ENCODE assay signal across 11 cellular contexts in the genomic region with DNA sequence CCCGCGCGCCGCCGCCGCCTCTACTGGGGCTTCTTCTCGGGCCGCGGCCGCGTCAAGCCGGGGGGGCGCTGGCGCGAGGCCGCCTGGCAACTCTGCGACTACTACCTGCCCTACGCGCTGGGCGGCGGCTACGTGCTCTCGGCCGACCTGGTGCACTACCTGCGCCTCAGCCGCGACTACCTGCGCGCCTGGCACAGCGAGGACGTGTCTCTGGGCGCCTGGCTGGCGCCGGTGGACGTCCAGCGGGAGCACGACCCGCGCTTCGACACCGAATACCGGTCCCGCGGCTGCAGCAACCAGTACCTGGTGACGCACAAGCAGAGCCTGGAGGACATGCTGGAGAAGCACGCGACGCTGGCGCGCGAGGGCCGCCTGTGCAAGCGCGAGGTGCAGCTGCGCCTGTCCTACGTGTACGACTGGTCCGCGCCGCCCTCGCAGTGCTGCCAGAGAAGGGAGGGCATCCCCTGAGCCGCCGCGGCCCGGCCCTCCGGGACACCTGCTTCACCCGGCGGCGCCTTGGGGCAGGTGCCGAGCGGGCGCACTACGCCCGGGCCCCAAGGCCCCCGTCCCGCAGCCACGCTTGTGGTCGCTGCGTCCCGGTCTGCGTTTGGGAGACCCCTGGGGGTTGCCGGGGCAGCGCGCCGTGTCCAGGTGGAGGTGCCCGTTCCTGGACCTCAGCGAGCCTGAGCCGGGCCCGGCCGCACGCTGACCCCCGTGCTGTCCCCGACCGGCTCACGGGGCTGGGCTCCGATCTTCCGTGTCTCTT. TPM values are rescaled to one million over a fixed set of nuclear protein-coding genes. Genes with fewer than 3 reads are reported as not detected.
DNase-seq lines count a peak whose midpoint lies in the region; ATAC-seq and TF ChIP-seq lines count a peak whose summit lies in the region.
"Had no signal": no experiment of that assay in that cellular context is flagged by ENCODE, and none has a peak within 500 bp of the region (broad histone marks: within the 10 kb centered on the region; RNA-seq: fewer than 3 reads in every experiment).

No MANE protein-coding gene starts in this region.

- H3K9ac ChIP-seq in adipocyte (ENCODE audit: low read length) (peak overlapping the region; percentile 46), muscle layer of colon (ENCODE audit: low read length) (no peak overlapping the region)

- no peak overlapping the region for H3K27ac ChIP-seq in right atrium auricular region
- no peak overlapping the region for H3K27ac ChIP-seq in muscle layer of colon (ENCODE audit: low read depth, low read length)
- no peak overlapping the region for H3K27ac ChIP-seq in urinary bladder (ENCODE audit: low read depth)
- H3K27ac ChIP-seq: pancreas had no signal

- no peak for DNase-seq in right atrium auricular region (ENCODE audit: low spot score)
- DNase-seq in Right ventricle myocardium inferior (ENCODE audit: missing footprints), result no peak
- no peak for DNase-seq in adipocyte (ENCODE audit: low read depth)
- DNase-seq in epidermal melanocyte (ENCODE audit: insufficient read length, low spot score), result no peak
- DNase-seq in left colon, result no peak
- DNase-seq: MG63 had no signal

- H3K4me3 ChIP-seq in right atrium auricular region, result peak overlapping the region; percentile 13 to 48
- peak overlapping the region; percentile 76 for H3K4me3 ChIP-seq in adipocyte (ENCODE audit: low read length)
- peak overlapping the region; percentile 27 to 36 for H3K4me3 ChIP-seq in muscle layer of colon (ENCODE audit: low read depth in 1 of 2, low read length in 2 of 2)
- H3K4me3 ChIP-seq in urinary bladder (ENCODE audit: low read depth, low read length), result peak overlapping the region; percentile 44
- H3K4me3 ChIP-seq: MG63 had no signal

- intact Hi-C loops in Right ventricle myocardium inferior (cut with DNase I), result loop anchor here (2.0 to 5.0 kb wide), 2 partner anchors 40 to 111 kb away; a partner anchor contains a TSS
- intact Hi-C loops in left colon (cut with DNase I, micrococcal nuclease), result no loop called here

- 80% methylated on average over 97 of the region's 97 CpGs for WGBS in urinary bladder

- no peaks in the 10 kb centered on the region for H3K27me3 ChIP-seq in right atrium auricular region
- no peaks in the 10 kb centered on the region for H3K27me3 ChIP-seq in adipocyte (replicated peaks; ENCODE audit: control insufficient read depth, insufficient read depth, low read length)
- H3K27me3 ChIP-seq in muscle layer of colon (ENCODE audit: control insufficient read depth in 1 of 2, insufficient read depth in 2 of 2, low read length in 2 of 2), result peaks cover 0 to 16% of the 10 kb centered on the region in 2 donors
- H3K27me3 ChIP-seq: MG63, pancreas had no signal

- H3K36me3 ChIP-seq in right atrium auricular region (peaks cover 8% of the 10 kb centered on the region), adipocyte (ENCODE audit: control insufficient read depth, insufficient read depth, low read length, severe bottlenecking) (peaks cover 9% of the 10 kb centered on the region), muscle layer of colon (ENCODE audit: insufficient read depth, low read length) (peaks cover 11% of the 10 kb centered on the region), urinary bladder (ENCODE audit: insufficient read depth) (no peaks in the 10 kb centered on the region)

- TF ChIP-seq CTCF in right atrium auricular region (IDR thresholded peaks at IDR 0.05), result no peak

- H3K4me1 ChIP-seq in right atrium auricular region (peaks cover 0 to 45% of the 10 kb centered on the region in 2 donors), adipocyte (ENCODE audit: control insufficient read depth, insufficient read depth, low read length) (peaks cover 22% of the 10 kb centered on the region), muscle layer of colon (ENCODE audit: insufficient read depth, low read length) (peaks cover 25% of the 10 kb centered on the region), urinary bladder (ENCODE audit: insufficient read depth) (no peaks in the 10 kb centered on the region)

- H3K9me3 ChIP-seq in right atrium auricular region (no peaks in the 10 kb centered on the region), adipocyte (ENCODE audit: control insufficient read depth, low read length) (no peaks in the 10 kb centered on the region), muscle layer of colon (ENCODE audit: low read length) (no peaks in the 10 kb centered on the region)
- H3K9me3 ChIP-seq: MG63, pancreas had no signal

- no peak for ATAC-seq in Right ventricle myocardium inferior
- no peak for ATAC-seq in HG02623 (IDR thresholded peaks at IDR 0.05; ENCODE audit: unreplicated experiment)
- no peak for ATAC-seq in left colon

RNA-seq across cellular contexts. Expression of a gene that starts 0.9 kb away (rescaled TPM):
- 10 to 100 TPM; 16.1 to 19.7 TPM for total RNA-seq in right atrium auricular region
- total RNA-seq in Right ventricle myocardium inferior, result 8.3 TPM
- total RNA-seq in urinary bladder, result 8.8 TPM
- 15.2 TPM for polyA plus RNA-seq in urinary bladder
- 1 to 10 TPM; 8.2 to 9.6 TPM for total RNA-seq in left colon

RNA-seq across cellular contexts. Expression of a gene that starts 1.2 kb away (rescaled TPM):
- total RNA-seq in right atrium auricular region (100 to 1,000 TPM; 120 to 128 TPM), Right ventricle myocardium inferior (125 TPM), urinary bladder (36.7 TPM), left colon (100 to 1,000 TPM; 235 to 273 TPM)
- polyA plus RNA-seq in urinary bladder, result 176 TPM

RNA-seq across cellular contexts. Expression of a gene that starts 13.5 kb away (rescaled TPM):
- total RNA-seq in right atrium auricular region (not detected), Right ventricle myocardium inferior (0.57 TPM), urinary bladder (0.53 TPM), left colon (10 to 100 TPM; 40.0 to 71.6 TPM)
- polyA plus RNA-seq in urinary bladder, result 0.99 TPM
- total RNA-seq: Daoy had no signal

RNA-seq across cellular contexts. Expression of a gene that starts 19.0 kb away (rescaled TPM):
- under 1 TPM; 0.59 to 0.79 TPM for total RNA-seq in right atrium auricular region
- total RNA-seq in Right ventricle myocardium inferior, result 1.4 TPM
- 0.48 TPM for total RNA-seq in urinary bladder
- polyA plus RNA-seq in urinary bladder, result 2.2 TPM
- 1 to 10 TPM in 1 of 2 donors, under 1 TPM in 1; 0.55 to 1.3 TPM for total RNA-seq in left colon
- total RNA-seq: Daoy had no signal

RNA-seq across cellular contexts. Expression of a gene that starts 26.6 kb away (rescaled TPM):
- total RNA-seq in right atrium auricular region, result under 1 TPM in 1 of 2 donors, not detected in 1; 0.55 TPM
- total RNA-seq in Right ventricle myocardium inferior, result not detected
- not detected for total RNA-seq in urinary bladder
- 0.77 TPM for polyA plus RNA-seq in urinary bladder
- total RNA-seq in left colon, result 1 to 10 TPM in 1 of 2 donors, under 1 TPM in 1; 0.64 to 3.7 TPM

Comparison
In these comparisons a context has a peak if more than half of its experiments do, and no peak if none do; other contexts are left out.
1. RNA of a gene that starts 13.5 kb away (total RNA-seq): 40.0 to 71.6 TPM in left colon; 0.57 TPM in Right ventricle myocardium inferior (single experiment), 0.53 TPM in urinary bladder (single experiment) and not detected in right atrium auricular region; every median in the first group is over 10 times any median in the second.
2. Peak in every context shown above with its lines, with median percentiles within 50 percentile points of each other: H3K4me3 ChIP-seq.